ENCODE assay signal across 21 cellular contexts in genomic region chr4:142773505-142773904, GRCh38.
"Had no signal": no experiment of that assay in that cellular context is flagged by ENCODE, and none has a peak within 500 bp of the region (broad histone marks: within the 10 kb centered on the region; RNA-seq: fewer than 3 reads in every experiment).

No MANE protein-coding gene starts in this region.

- DNase-seq: dermis blood vessel endothelial cell; dorsolateral prefrontal cortex; effector CD4-positive, alpha-beta T cell; effector memory CD4-positive, alpha-beta T cell; heart left ventricle; hypothalamus; immature natural killer cell; left cardiac atrium; left lung; left ventricle myocardium superior; lower lobe of right lung; mesenchymal stem cell; mucosa of descending colon; naive B cell; naive thymus-derived CD8-positive, alpha-beta T cell had no signal

- H3K4me1 Mint-ChIP-seq: mesothelial cell of epicardium, naive B cell had no signal

- H3K4me1 ChIP-seq: esophagus muscularis mucosa, foreskin keratinocyte, left lung, lower lobe of right lung had no signal

- H3K27me3 Mint-ChIP-seq: naive B cell had no signal

- H3K36me3 Mint-ChIP-seq: naive B cell; naive thymus-derived CD8-positive, alpha-beta T cell had no signal

- H3K36me3 ChIP-seq: esophagus muscularis mucosa, gastroesophageal sphincter, heart left ventricle, left lung, lower lobe of right lung had no signal

- H3K9me3 ChIP-seq: esophagus muscularis mucosa, gastroesophageal sphincter, heart left ventricle, left lung, lower lobe of right lung, mucosa of descending colon had no signal

- ATAC-seq: foreskin keratinocyte; gastroesophageal sphincter; heart left ventricle; left cardiac atrium; left lung; left ventricle myocardium superior; lower lobe of right lung; mucosa of descending colon; naive thymus-derived CD8-positive, alpha-beta T cell had no signal

- H3K27ac Mint-ChIP-seq: immature natural killer cell; mesothelial cell of epicardium; naive B cell; naive thymus-derived CD8-positive, alpha-beta T cell had no signal

- H3K27ac ChIP-seq: coronary artery, esophagus muscularis mucosa, foreskin keratinocyte, gastroesophageal sphincter, heart left ventricle, hepatocyte, left lung, lower lobe of right lung had no signal

- H3K27me3 ChIP-seq: dorsolateral prefrontal cortex, esophagus muscularis mucosa, foreskin keratinocyte, gastroesophageal sphincter, heart left ventricle, hepatocyte, left lung had no signal

- H3K4me3 Mint-ChIP-seq: immature natural killer cell; mesothelial cell of epicardium; naive B cell; naive thymus-derived CD8-positive, alpha-beta T cell had no signal

- H3K4me3 ChIP-seq: coronary artery, dorsolateral prefrontal cortex, esophagus muscularis mucosa, gastroesophageal sphincter, heart left ventricle, hepatocyte, left lung, lower lobe of right lung, mucosa of descending colon had no signal
